28 cellular contexts compared by ENCODE assay signal in genomic region chr2:53286336-53286735, GRCh38.
DNase-seq lines count a peak whose midpoint lies in the region; ATAC-seq and TF ChIP-seq lines count a peak whose summit lies in the region.
"Had no signal": no experiment of that assay in that cellular context is flagged by ENCODE, and none has a peak within 500 bp of the region (broad histone marks: within the 10 kb centered on the region; RNA-seq: fewer than 3 reads in every experiment).

No MANE protein-coding gene starts in this region.

- H3K4me3 Mint-ChIP-seq in activated CD4-positive, alpha-beta T cell treated with anti-CD3 and anti-CD28 coated beads for 36 hours: no peak overlapping the region
- H3K4me3 Mint-ChIP-seq: activated CD4-positive, alpha-beta T cell treated with anti-CD3 and anti-CD28 coated beads, Interleukin-2, amount 10 ng/mL, durations not matched to agents 7 days and 5 days; activated naive CD4-positive, alpha-beta T cell treated with anti-CD3 and anti-CD28 coated beads, Interleukin-2, amount 10 ng/mL, durations not matched to agents 7 days and 5 days; natural killer cell treated with Interleukin-12 subunit alpha and Interleukin-12 subunit beta and Interleukin-15 and Interleukin-18, amount 100 ng/mL, for 72 hours; T-helper 2 cell treated with Interferon-gamma antibody and Interleukin-4, amounts not matched to agents 5 μg/mL and 100 μg/mL, for 36 hours had no signal

- dilution Hi-C loops in mammary epithelial cell (cut with HindIII; ENCODE audit: low sequenced_read_pairs): no loop called here

- POLR2A ChIA-PET in PC-3 (lab: Charles Lee; ENCODE audit: unreplicated experiment): no interaction called here
- POLR2A ChIA-PET in activated CD4-positive, alpha-beta T cell treated with anti-CD3 and anti-CD28 coated beads for 36 hours (lab: Charles Lee): no interaction called here

- H4K8ac ChIP-seq in trophoblast cell (ENCODE audit: low read depth, low read length): no peak overlapping the region

- H4K12ac ChIP-seq in trophoblast cell (ENCODE audit: low read depth, low read length): no peak overlapping the region

- DNase-seq in GM23248: peak; percentile 1
- peak; percentile 25 for DNase-seq in PC-3
- peak; percentile 87 for DNase-seq in mammary epithelial cell
- peak; percentile 2 to 6 for DNase-seq in trophoblast cell
- no peak for DNase-seq in dedifferentiated amniotic fluid mesenchymal stem cell (ENCODE audit: extremely low spot score)
- no peak for DNase-seq in activated CD4-positive, alpha-beta T cell treated with anti-CD3 and anti-CD28 coated beads for 36 hours
- DNase-seq: activated CD4-positive, alpha-beta T cell treated with anti-CD3 and anti-CD28 coated beads, Interleukin-2, amount 10 ng/mL, durations not matched to agents 7 days and 5 days; activated naive CD4-positive, alpha-beta T cell treated with anti-CD3 and anti-CD28 coated beads, Interleukin-2, amount 10 ng/mL, durations not matched to agents 7 days and 5 days; anterior cingulate cortex; cerebellar nuclear complex; foreskin fibroblast; left ventricle myocardium superior; NCI-H1092; NCI-H187; NCI-H2171 treated with DMSO at 0.1 percent for 48 hours; NCI-H526 treated with DMSO at 0.1 percent for 48 hours; pancreas; right cardiac atrium; RPMI8226; stimulated activated naive CD8-positive, alpha-beta T cell treated with anti-CD3 and anti-CD28 coated beads, Interleukin-15, Interleukin-2, amounts not matched to agents 100 U/mL and 50 U/mL, for 24 hours; thyroid gland had no signal

- H4K20me1 ChIP-seq in GM23248 (ENCODE audit: insufficient read depth): no peaks in the 10 kb centered on the region
- H4K20me1 ChIP-seq in PC-3 (ENCODE audit: low read length): no peaks in the 10 kb centered on the region
- H4K20me1 ChIP-seq in mammary epithelial cell (ENCODE audit: insufficient read depth, low read length): no peaks in the 10 kb centered on the region

- ATAC-seq in PC-3: no peak
- ATAC-seq in HG03432 (IDR thresholded peaks at IDR 0.05; ENCODE audit: unreplicated experiment): no peak
- ATAC-seq in activated CD4-positive, alpha-beta T cell treated with anti-CD3 and anti-CD28 coated beads for 36 hours: no peak
- no peak for ATAC-seq in GM21786 (IDR thresholded peaks at IDR 0.05; ENCODE audit: unreplicated experiment)
- ATAC-seq: left ventricle myocardium superior; natural killer cell treated with Interleukin-12 subunit alpha and Interleukin-12 subunit beta and Interleukin-15 and Interleukin-18, amount 100 ng/mL, for 72 hours; pancreas; right cardiac atrium; SK-N-SH treated with all-trans-retinoic acid at 6 μM for 48 hours; stimulated activated naive CD8-positive, alpha-beta T cell treated with anti-CD3 and anti-CD28 coated beads, Interleukin-15, Interleukin-2, amounts not matched to agents 100 U/mL and 50 U/mL, for 24 hours had no signal

- H3K4me1 ChIP-seq in GM23248 (ENCODE audit: insufficient read depth): no peaks in the 10 kb centered on the region
- peaks cover 4% of the 10 kb centered on the region for H3K4me1 ChIP-seq in PC-3 (ENCODE audit: insufficient read depth, low read length)
- H3K4me1 ChIP-seq in mammary epithelial cell (ENCODE audit: insufficient read depth, low read length): peaks cover 8% of the 10 kb centered on the region
- H3K4me1 ChIP-seq in trophoblast cell (ENCODE audit: control insufficient read depth in 1 of 2, insufficient read depth in 2 of 2, low read length in 2 of 2): no peaks in the 10 kb centered on the region
- H3K4me1 ChIP-seq: thyroid gland had no signal

- no peak overlapping the region for H3K9ac ChIP-seq in GM23248
- no peak overlapping the region for H3K9ac ChIP-seq in PC-3 (ENCODE audit: low read length)
- H3K9ac ChIP-seq in mammary epithelial cell (ENCODE audit: insufficient read depth, low read length): no peak overlapping the region
- H3K9ac ChIP-seq in trophoblast cell (ENCODE audit: low read length): no peak overlapping the region

- H3K27ac Mint-ChIP-seq in activated CD4-positive, alpha-beta T cell treated with anti-CD3 and anti-CD28 coated beads for 36 hours: no peak overlapping the region
- H3K27ac Mint-ChIP-seq: activated CD4-positive, alpha-beta T cell treated with anti-CD3 and anti-CD28 coated beads, Interleukin-2, amount 10 ng/mL, durations not matched to agents 7 days and 5 days; activated naive CD4-positive, alpha-beta T cell treated with anti-CD3 and anti-CD28 coated beads, Interleukin-2, amount 10 ng/mL, durations not matched to agents 7 days and 5 days; natural killer cell treated with Interleukin-12 subunit alpha and Interleukin-12 subunit beta and Interleukin-15 and Interleukin-18, amount 100 ng/mL, for 72 hours; T-helper 2 cell treated with Interferon-gamma antibody and Interleukin-4, amounts not matched to agents 5 μg/mL and 100 μg/mL, for 36 hours had no signal

- intact Hi-C loops in PC-3 (cut with micrococcal nuclease): no loop called here
- intact Hi-C loops in mammary epithelial cell (cut with micrococcal nuclease): loop anchor here (10.0 kb wide), 1 partner anchor 118 kb away; no protein-coding TSS in a partner anchor
- intact Hi-C loops in activated CD4-positive, alpha-beta T cell treated with anti-CD3 and anti-CD28 coated beads for 36 hours (cut with DNase I, micrococcal nuclease): no loop called here

- no peak overlapping the region for H2BK12ac ChIP-seq in trophoblast cell (ENCODE audit: low read length)

- no peaks in the 10 kb centered on the region for H3K9me3 ChIP-seq in GM23248 (ENCODE audit: low read depth)
- H3K9me3 ChIP-seq in PC-3 (ENCODE audit: low read length): no peaks in the 10 kb centered on the region
- H3K9me3 ChIP-seq in mammary epithelial cell (replicated peaks; ENCODE audit: insufficient read depth, low read length): no peaks in the 10 kb centered on the region
- no peaks in the 10 kb centered on the region for H3K9me3 ChIP-seq in trophoblast cell (ENCODE audit: insufficient read depth, low read depth, low read length)
- H3K9me3 ChIP-seq: pancreas, thyroid gland had no signal

- no peak overlapping the region for H3K27ac ChIP-seq in GM23248
- H3K27ac ChIP-seq in PC-3 (ENCODE audit: low read length): no peak overlapping the region
- no peak overlapping the region for H3K27ac ChIP-seq in mammary epithelial cell (ENCODE audit: insufficient read depth, low read depth, low read length)
- no peak overlapping the region for H3K27ac ChIP-seq in trophoblast cell (ENCODE audit: low read depth, low read length)
- H3K27ac ChIP-seq: C4-2B, pancreas, thyroid gland, VCaP had no signal

- H2AFZ ChIP-seq in GM23248 (no peak overlapping the region), PC-3 (ENCODE audit: low read length) (no peak overlapping the region), mammary epithelial cell (ENCODE audit: low read depth, low read length) (no peak overlapping the region), trophoblast cell (ENCODE audit: insufficient read depth, low read length, poor library complexity) (no peak overlapping the region)

- no peaks in the 10 kb centered on the region for H3K27me3 ChIP-seq in GM23248 (replicated peaks; ENCODE audit: insufficient read depth)
- H3K27me3 ChIP-seq in PC-3 (ENCODE audit: low read length): no peaks in the 10 kb centered on the region
- no peaks in the 10 kb centered on the region for H3K27me3 ChIP-seq in mammary epithelial cell (ENCODE audit: insufficient read depth, low read length)
- no peaks in the 10 kb centered on the region for H3K27me3 ChIP-seq in trophoblast cell (ENCODE audit: insufficient read depth, low read length)
- H3K27me3 ChIP-seq: pancreas, thyroid gland had no signal

- H3K4ac ChIP-seq in trophoblast cell (ENCODE audit: low read depth, low read length): no peak overlapping the region

- BruUV-seq in PC-3 (replicated peaks; lab: Mats Ljungman, UMichigan) (no TSS peak), mammary epithelial cell (replicated peaks; lab: Mats Ljungman, UMichigan) (no TSS peak)

- no peak overlapping the region for H2AK5ac ChIP-seq in trophoblast cell (ENCODE audit: low read length)

- H3K9me2 ChIP-seq in GM23248 (ENCODE audit: insufficient read depth): no peaks in the 10 kb centered on the region
- no peaks in the 10 kb centered on the region for H3K9me2 ChIP-seq in PC-3 (replicated peaks; ENCODE audit: low read length)

- H3F3A ChIP-seq in GM23248 (ENCODE audit: insufficient read depth): no peaks in the 10 kb centered on the region
- H3F3A ChIP-seq in PC-3 (ENCODE audit: low read length, unreplicated experiment): no peaks in the 10 kb centered on the region

- H3K36me3 Mint-ChIP-seq in activated CD4-positive, alpha-beta T cell treated with anti-CD3 and anti-CD28 coated beads for 36 hours (ENCODE audit: low read depth): no peaks in the 10 kb centered on the region
- H3K36me3 Mint-ChIP-seq: activated naive CD4-positive, alpha-beta T cell treated with anti-CD3 and anti-CD28 coated beads, Interleukin-2, amount 10 ng/mL, durations not matched to agents 7 days and 5 days; natural killer cell treated with Interleukin-12 subunit alpha and Interleukin-12 subunit beta and Interleukin-15 and Interleukin-18, amount 100 ng/mL, for 72 hours had no signal

- TF ChIP-seq CTCF in PC-3 (conservative IDR thresholded peaks at IDR 0.05; ENCODE audit: low read depth, low read length): no peak
- no peak for TF ChIP-seq CTCF in mammary epithelial cell (conservative IDR thresholded peaks at IDR 0.05 in 1 of 2, IDR thresholded peaks at IDR 0.05 in 1 of 2; ENCODE audit: extremely low read depth in 1 of 2, insufficient read depth in 1 of 2, low read depth in 1 of 2, low read length in 2 of 2)

- H3K27me3 Mint-ChIP-seq in activated CD4-positive, alpha-beta T cell treated with anti-CD3 and anti-CD28 coated beads for 36 hours: no peaks in the 10 kb centered on the region
- H3K27me3 Mint-ChIP-seq: activated CD4-positive, alpha-beta T cell treated with anti-CD3 and anti-CD28 coated beads, Interleukin-2, amount 10 ng/mL, durations not matched to agents 7 days and 5 days; activated naive CD4-positive, alpha-beta T cell treated with anti-CD3 and anti-CD28 coated beads, Interleukin-2, amount 10 ng/mL, durations not matched to agents 7 days and 5 days; natural killer cell treated with Interleukin-12 subunit alpha and Interleukin-12 subunit beta and Interleukin-15 and Interleukin-18, amount 100 ng/mL, for 72 hours had no signal

- no peak overlapping the region for H2BK5ac ChIP-seq in trophoblast cell (ENCODE audit: low read depth, low read length, poor library complexity)

- H3K4me1 Mint-ChIP-seq in activated CD4-positive, alpha-beta T cell treated with anti-CD3 and anti-CD28 coated beads for 36 hours: no peaks in the 10 kb centered on the region
- H3K4me1 Mint-ChIP-seq: activated CD4-positive, alpha-beta T cell treated with anti-CD3 and anti-CD28 coated beads, Interleukin-2, amount 10 ng/mL, durations not matched to agents 7 days and 5 days; activated naive CD4-positive, alpha-beta T cell treated with anti-CD3 and anti-CD28 coated beads, Interleukin-2, amount 10 ng/mL, durations not matched to agents 7 days and 5 days had no signal

- in situ Hi-C loops in GM23248 (cut with MboI) (no loop called here), mammary epithelial cell (cut with MboI; ENCODE audit: low sequenced_read_pairs in 2 of 2) (no loop called here)

- H3K18ac ChIP-seq in trophoblast cell (ENCODE audit: low read length): no peak overlapping the region

- H3K36me3 ChIP-seq in GM23248 (ENCODE audit: low read depth) (no peaks in the 10 kb centered on the region), PC-3 (ENCODE audit: low read depth, low read length) (no peaks in the 10 kb centered on the region), mammary epithelial cell (ENCODE audit: insufficient read depth, low read length) (no peaks in the 10 kb centered on the region), trophoblast cell (ENCODE audit: control insufficient read depth in 1 of 2, insufficient read depth in 2 of 2, low read length in 2 of 2) (no peaks in the 10 kb centered on the region)
- H3K36me3 ChIP-seq: pancreas, thyroid gland had no signal

- no peak overlapping the region for H3K4me3 ChIP-seq in GM23248
- H3K4me3 ChIP-seq in PC-3 (ENCODE audit: low read length): no peak overlapping the region
- H3K4me3 ChIP-seq in mammary epithelial cell (replicated peaks in 1 of 3; ENCODE audit: insufficient read depth in 1 of 3, low read depth in 2 of 3, low read length in 3 of 3): no peak overlapping the region
- no peak overlapping the region for H3K4me3 ChIP-seq in trophoblast cell (ENCODE audit: low read depth, low read length)
- H3K4me3 ChIP-seq: pancreas, thyroid gland had no signal

- H2BK120ac ChIP-seq in trophoblast cell (ENCODE audit: insufficient read depth, low read length, poor library complexity): no peak overlapping the region

- 68 to 73% methylated on average over 2 of the region's 2 CpGs for WGBS in GM23248 (ENCODE audit: low coverage in 1 of 2, low lambda C conversion rate in 2 of 2, missing lambda C conversion rate in 2 of 2), 2 experiments
- WGBS in mammary epithelial cell (ENCODE audit: low coverage, missing lambda C conversion rate): 53% methylated on average over 2 of the region's 2 CpGs
- no CpG with 5 or more reads among the region's 2 CpGs for WGBS in trophoblast cell (ENCODE audit: extremely low coverage, insufficient coverage, insufficient read length)

- no peak overlapping the region for H3K23ac ChIP-seq in trophoblast cell (ENCODE audit: low read length)

- CTCF ChIA-PET in PC-3 (lab: Charles Lee) (no interaction called here), mammary epithelial cell (lab: Charles Lee; ENCODE audit: low non-redundant PET) (no interaction called here)
- CTCF ChIA-PET in activated CD4-positive, alpha-beta T cell treated with anti-CD3 and anti-CD28 coated beads for 36 hours (lab: Charles Lee): no interaction called here

- no peak overlapping the region for H4K91ac ChIP-seq in trophoblast cell (ENCODE audit: low read depth, low read length)

- no peak overlapping the region for H3K14ac ChIP-seq in trophoblast cell (ENCODE audit: low read length)

- H3K4me2 ChIP-seq in GM23248 (ENCODE audit: unreplicated experiment) (no peak overlapping the region), PC-3 (ENCODE audit: low read length) (no peak overlapping the region), mammary epithelial cell (ENCODE audit: insufficient read depth, low read depth, low read length) (no peak overlapping the region), trophoblast cell (ENCODE audit: low read length) (no peak overlapping the region)

- no peaks in the 10 kb centered on the region for H3K9me3 Mint-ChIP-seq in activated CD4-positive, alpha-beta T cell treated with anti-CD3 and anti-CD28 coated beads for 36 hours (ENCODE audit: low read depth)
- H3K9me3 Mint-ChIP-seq: activated CD4-positive, alpha-beta T cell treated with anti-CD3 and anti-CD28 coated beads, Interleukin-2, amount 10 ng/mL, durations not matched to agents 7 days and 5 days; activated naive CD4-positive, alpha-beta T cell treated with anti-CD3 and anti-CD28 coated beads, Interleukin-2, amount 10 ng/mL, durations not matched to agents 7 days and 5 days; T-helper 2 cell treated with Interferon-gamma antibody and Interleukin-4, amounts not matched to agents 5 μg/mL and 100 μg/mL, for 36 hours had no signal

- no peaks in the 10 kb centered on the region for H3K79me1 ChIP-seq in trophoblast cell (ENCODE audit: low read length)

- H3K79me2 ChIP-seq in GM23248 (ENCODE audit: insufficient read depth) (no peaks in the 10 kb centered on the region), PC-3 (ENCODE audit: low read length) (no peaks in the 10 kb centered on the region), mammary epithelial cell (ENCODE audit: insufficient read depth, low read length) (no peaks in the 10 kb centered on the region), trophoblast cell (ENCODE audit: control insufficient read depth, insufficient read depth, low read length, poor library complexity) (no peaks in the 10 kb centered on the region)

Comparison
In these comparisons a context has a peak if more than half of its experiments do, and no peak if none do; other contexts are left out.
1. DNase-seq: peak in GM23248 (single experiment), PC-3 (single experiment), mammary epithelial cell (single experiment) and trophoblast cell (2 of 2); none in dedifferentiated amniotic fluid mesenchymal stem cell (single experiment) and activated CD4-positive, alpha-beta T cell treated with anti-CD3 and anti-CD28 coated beads for 36 hours (single experiment).